ENCODE assay signal across 8 cellular contexts in the genomic region with DNA sequence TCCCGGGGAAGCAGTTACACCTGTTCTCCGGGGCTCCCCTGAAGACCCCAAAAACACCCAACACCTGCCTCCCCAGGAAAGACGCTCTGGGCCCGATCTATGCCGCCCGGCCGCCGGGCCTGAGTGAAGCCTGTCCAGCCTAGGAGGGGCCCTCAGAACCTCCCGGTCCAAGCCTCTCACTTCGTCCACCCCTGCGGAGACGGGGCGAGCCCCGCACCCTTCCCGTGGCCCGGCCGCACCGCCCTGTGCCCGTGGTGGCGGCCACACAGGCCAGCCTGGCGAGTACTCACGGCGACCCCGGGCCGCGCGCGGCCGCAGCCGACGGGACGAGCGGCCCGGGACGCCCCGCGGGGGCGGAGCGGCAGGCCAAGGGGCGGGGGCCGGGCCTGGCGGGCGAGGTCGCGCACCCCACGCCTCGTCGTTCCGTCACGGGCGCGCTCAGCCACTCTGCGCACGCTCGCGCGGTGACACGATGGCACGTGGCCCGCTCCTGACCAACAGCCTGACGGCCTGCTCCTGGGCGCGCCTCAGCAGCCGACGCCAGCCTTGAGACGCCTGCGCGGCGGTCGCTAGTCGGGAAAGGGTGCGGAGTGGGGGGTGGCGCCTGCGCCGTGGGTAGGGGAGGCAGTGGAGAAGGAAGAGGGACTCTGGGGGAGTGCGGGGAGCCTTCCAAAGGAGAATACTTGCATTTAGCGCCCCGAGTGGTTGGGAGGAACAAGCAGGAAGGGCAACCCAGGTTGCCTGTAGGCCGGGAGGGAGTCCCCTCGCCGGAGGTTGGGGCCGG. TPM values are rescaled to one million over a fixed set of nuclear protein-coding genes. Genes with fewer than 3 reads are reported as not detected.
DNase-seq lines count a peak whose midpoint lies in the region; ATAC-seq and TF ChIP-seq lines count a peak whose summit lies in the region.

A gene with protein sequence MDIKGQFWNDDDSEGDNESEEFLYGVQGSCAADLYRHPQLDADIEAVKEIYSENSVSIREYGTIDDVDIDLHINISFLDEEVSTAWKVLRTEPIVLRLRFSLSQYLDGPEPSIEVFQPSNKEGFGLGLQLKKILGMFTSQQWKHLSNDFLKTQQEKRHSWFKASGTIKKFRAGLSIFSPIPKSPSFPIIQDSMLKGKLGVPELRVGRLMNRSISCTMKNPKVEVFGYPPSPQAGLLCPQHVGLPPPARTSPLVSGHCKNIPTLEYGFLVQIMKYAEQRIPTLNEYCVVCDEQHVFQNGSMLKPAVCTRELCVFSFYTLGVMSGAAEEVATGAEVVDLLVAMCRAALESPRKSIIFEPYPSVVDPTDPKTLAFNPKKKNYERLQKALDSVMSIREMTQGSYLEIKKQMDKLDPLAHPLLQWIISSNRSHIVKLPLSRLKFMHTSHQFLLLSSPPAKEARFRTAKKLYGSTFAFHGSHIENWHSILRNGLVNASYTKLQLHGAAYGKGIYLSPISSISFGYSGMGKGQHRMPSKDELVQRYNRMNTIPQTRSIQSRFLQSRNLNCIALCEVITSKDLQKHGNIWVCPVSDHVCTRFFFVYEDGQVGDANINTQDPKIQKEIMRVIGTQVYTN (minus strand): TSS at position 342 of the 784 bp plus-strand sequence. CDS start 5,077 bp downstream, outside the sequence.

- TF ChIP-seq CTCF in GM12873 (IDR thresholded peaks at IDR 0.05; ENCODE audit: insufficient read depth, low read depth, low read length, missing control alignments) (peak; percentile 70), adrenal gland (IDR thresholded peaks at IDR 0.05) (peak; percentile 30 to 68 (median 64)), heart left ventricle (IDR thresholded peaks at IDR 0.05) (peak; percentile 48 to 91 (median 72)), upper lobe of left lung (IDR thresholded peaks at IDR 0.05) (peak; percentile 60 to 95 (median 80))

- H3K27me3 ChIP-seq in adrenal gland (no peaks in the 10 kb centered on the region), heart left ventricle (no peaks in the 10 kb centered on the region), upper lobe of left lung (no peaks in the 10 kb centered on the region)

- WGBS in adrenal gland, 4 donors: 0 to 1% (median 1%) methylated on average over 20 to 82 of the region's 82 CpGs
- 0 to 2% (median 0%) methylated on average over 26 to 82 of the region's 82 CpGs for WGBS in heart left ventricle, 4 donors
- WGBS in upper lobe of left lung, 2 donors: 0 to 4% methylated on average over 12 to 64 of the region's 82 CpGs

- TF ChIP-seq POLR2A in adrenal gland (IDR thresholded peaks at IDR 0.05) (peak; percentile 75 to 76), heart left ventricle (IDR thresholded peaks at IDR 0.05) (peak in 1 of 2 donors; percentile 67), upper lobe of left lung (IDR thresholded peaks at IDR 0.05) (peak in 2 of 4 donors; percentile 72)

- H3K9me3 ChIP-seq in adrenal gland (replicated peaks in 1 of 3) (no peaks in the 10 kb centered on the region), heart left ventricle (no peaks in the 10 kb centered on the region), upper lobe of left lung (no peaks in the 10 kb centered on the region)

- H3K27ac ChIP-seq in adrenal gland: peak within 1 kb of the TSS in 4 of 5 donors; percentile 81 to 94 (median 86)
- H3K27ac ChIP-seq in heart left ventricle: peak within 1 kb of the TSS; percentile 34 to 96 (median 91)
- peak within 1 kb of the TSS; percentile 86 to 95 (median 91) for H3K27ac ChIP-seq in upper lobe of left lung

- no peak for TF ChIP-seq EP300 in upper lobe of left lung (IDR thresholded peaks at IDR 0.05)

- DNase-seq in NCI-H1417 treated with DMSO at 0.1 percent for 48 hours (lab: John Stamatoyannopoulos, UW): peak; percentile 95
- DNase-seq in T follicular helper cell (ENCODE audit: low read depth): peak; percentile 98
- DNase-seq in adrenal gland: peak; percentile 98 to 100 (median 99)
- peak; percentile 99 to 100 (median 99) for DNase-seq in heart left ventricle
- peak; percentile 96 to 100 (median 98) for DNase-seq in posterior cingulate gyrus
- DNase-seq in upper lobe of left lung: peak; percentile 98 to 100

- H3K36me3 ChIP-seq in adrenal gland (replicated peaks in 1 of 2) (peaks cover 0 to 11% of the 10 kb centered on the region in 2 donors), heart left ventricle (peaks cover 0 to 36% (median 21%) of the 10 kb centered on the region in 9 donors), upper lobe of left lung (peaks cover 0 to 14% (median 7%) of the 10 kb centered on the region in 4 donors)

- intact Hi-C loops in adrenal gland (cut with DNase I): no loop called here
- intact Hi-C loops in heart left ventricle (cut with DNase I): loop anchor here in 6 of 10 donors (2.0 to 5.0 kb wide), 4 partner anchors 40 to 72 kb away; a partner anchor contains a TSS
- intact Hi-C loops in posterior cingulate gyrus (cut with DNase I): loop anchor here (1.0 to 10.0 kb wide), 2 partner anchors 41 to 68 kb away; a partner anchor contains a TSS

- peaks cover 0 to 30% of the 10 kb centered on the region in 2 donors for H3K4me1 ChIP-seq in adrenal gland (replicated peaks in 1 of 2)
- H3K4me1 ChIP-seq in heart left ventricle: peaks cover 3 to 32% (median 16%) of the 10 kb centered on the region in 12 donors
- peaks cover 12 to 21% (median 17%) of the 10 kb centered on the region in 4 donors for H3K4me1 ChIP-seq in upper lobe of left lung

- peak within 1 kb of the TSS; percentile 43 to 75 (median 62) for H3K4me3 ChIP-seq in adrenal gland
- H3K4me3 ChIP-seq in heart left ventricle: peak within 1 kb of the TSS; percentile 85 to 99 (median 94)
- peak within 1 kb of the TSS; percentile 68 to 93 (median 75) for H3K4me3 ChIP-seq in upper lobe of left lung

- ATAC-seq in HG02759 (IDR thresholded peaks at IDR 0.05; ENCODE audit: unreplicated experiment): peak; percentile 98
- ATAC-seq in heart left ventricle: peak; percentile 99 to 100 (median 100)
- peak; percentile 100 for ATAC-seq in upper lobe of left lung (ENCODE audit: low FRiP score in 2 of 2)

RNA-seq across cellular contexts. Expression of the gene that starts here (rescaled TPM):
- 10 to 100 TPM; 37.4 to 86.6 (median 66.9) TPM for total RNA-seq in adrenal gland
- polyA plus RNA-seq in adrenal gland: 100 to 1,000 TPM in 2 of 3 donors, 10 to 100 TPM in 1; 68.4 to 464 (median 239) TPM
- total RNA-seq in heart left ventricle: 10 to 100 TPM; 25.6 to 50.3 (median 34.5) TPM
- 10 to 100 TPM; 28.3 to 52.5 TPM for polyA plus RNA-seq in heart left ventricle
- 100 to 1,000 TPM in 1 of 6 donors, 10 to 100 TPM in 5; 54.9 to 140 (median 71.4) TPM for total RNA-seq in upper lobe of left lung

Comparison
In these comparisons a context has a peak if more than half of its experiments do, and no peak if none do; other contexts are left out.
1. Peak in every context shown above with its lines: DNase-seq, ATAC-seq, H3K4me3 ChIP-seq and H3K27ac ChIP-seq.
2. intact Hi-C loops: an anchor here in heart left ventricle (2.0 to 5.0 kb wide) and posterior cingulate gyrus (1.0 to 10.0 kb wide); none called in adrenal gland.